In genomic region chr20:3374296-3374695, GRCh38 we compare ENCODE assay signal across 26 cellular contexts. TPM values are rescaled to one million over a fixed set of nuclear protein-coding genes. Genes with fewer than 3 reads are reported as not detected.
DNase-seq lines count a peak whose midpoint lies in the region; ATAC-seq, FAIRE-seq and TF ChIP-seq lines count a peak whose summit lies in the region.
"Had no signal": no experiment of that assay in that cellular context is flagged by ENCODE, and none has a peak within 500 bp of the region (broad histone marks: within the 10 kb centered on the region; RNA-seq: fewer than 3 reads in every experiment).

No MANE protein-coding gene starts in this region.

- H3K27ac ChIP-seq in pancreas (peak overlapping the region in 1 of 4 donors; percentile 8), right atrium auricular region (no peak overlapping the region)
- H3K27ac ChIP-seq: colonic mucosa, prostate gland, RWPE1, skin epidermis, tibial nerve had no signal

- DNase-seq in AG09319 (ENCODE audit: extremely low read depth, low read depth) (peak; percentile 64), adipocyte (ENCODE audit: low read depth) (peak; percentile 81), fibroblast of peridontal ligament (ENCODE audit: extremely low read depth) (peak; percentile 86), pancreas (no peak), Kasumi-1 (lab: John Stamatoyannopoulos, UW) (no peak), NCI-H748 treated with DMSO at 0.1 percent for 48 hours (lab: John Stamatoyannopoulos, UW) (no peak), right atrium auricular region (ENCODE audit: low spot score) (no peak)
- no peak for DNase-seq in stimulated activated CD4-positive, alpha-beta T cell treated with anti-CD3 and anti-CD28 coated beads, Interleukin-2, amount 100 ng/mL, for 48 hours
- DNase-seq: activated CD4-positive, alpha-beta T cell treated with anti-CD3 and anti-CD28 coated beads for 1 hour; activated CD8-positive, alpha-beta T cell treated with anti-CD3 and anti-CD28 coated beads for 36 hours; colonic mucosa; EL; endodermal cell; GOT3; Karpas-422; left colon; NCI-H446; NCI-H82; stimulated activated CD8-positive, alpha-beta memory T cell treated with anti-CD3 and anti-CD28 coated beads, Interleukin-4, amount 100 ng/mL, for 48 hours; stimulated activated naive CD8-positive, alpha-beta T cell treated with anti-CD3 and anti-CD28 coated beads, Interleukin-15, amount 100 ng/mL, for 72 hours; T-cell had no signal

- H3K9ac ChIP-seq in adipocyte (ENCODE audit: low read length), result peak overlapping the region; percentile 13

- peak overlapping the region; percentile 34 for H3K4me3 ChIP-seq in adipocyte (ENCODE audit: low read length)
- no peak overlapping the region for H3K4me3 ChIP-seq in pancreas
- no peak overlapping the region for H3K4me3 ChIP-seq in right atrium auricular region
- H3K4me3 ChIP-seq: colonic mucosa, prostate gland, skin epidermis, tibial nerve had no signal

- H3K27me3 ChIP-seq in adipocyte (replicated peaks; ENCODE audit: control insufficient read depth, insufficient read depth, low read length) (no peaks in the 10 kb centered on the region), pancreas (no peaks in the 10 kb centered on the region), right atrium auricular region (no peaks in the 10 kb centered on the region)
- H3K27me3 ChIP-seq: colonic mucosa, tibial nerve had no signal

- FAIRE-seq in pancreas (lab: Jason Lieb, UNC), result no peak
- FAIRE-seq: GM12892 had no signal

- peak in 3 of 4 donors; percentile 38 to 62 (median 60) for ATAC-seq in pancreas
- ATAC-seq: activated CD8-positive, alpha-beta T cell treated with anti-CD3 and anti-CD28 coated beads for 36 hours; left colon; T-cell had no signal

- peaks cover 17% of the 10 kb centered on the region for H3K4me1 ChIP-seq in adipocyte (ENCODE audit: control insufficient read depth, insufficient read depth, low read length)
- peaks cover 4 to 19% (median 14%) of the 10 kb centered on the region in 3 donors for H3K4me1 ChIP-seq in pancreas
- H3K4me1 ChIP-seq in right atrium auricular region, result peaks cover 0 to 23% of the 10 kb centered on the region in 2 donors
- H3K4me1 ChIP-seq: colonic mucosa, prostate gland had no signal

- H3K36me3 ChIP-seq in adipocyte (ENCODE audit: control insufficient read depth, insufficient read depth, low read length, severe bottlenecking) (peaks cover 58% of the 10 kb centered on the region), pancreas (peaks cover 0 to 9% (median 2%) of the 10 kb centered on the region in 3 donors), right atrium auricular region (peaks cover 51% of the 10 kb centered on the region)
- H3K36me3 ChIP-seq: colonic mucosa, prostate gland had no signal

- no peak for TF ChIP-seq CTCF in AG09319 (IDR thresholded peaks at IDR 0.05; ENCODE audit: low read depth, low read length)
- no peak for TF ChIP-seq CTCF in pancreas (IDR thresholded peaks at IDR 0.05)
- no peak for TF ChIP-seq CTCF in right atrium auricular region (IDR thresholded peaks at IDR 0.05)

- intact Hi-C loops in pancreas (cut with DNase I), result no loop called here

- H3K9me3 ChIP-seq in adipocyte (ENCODE audit: control insufficient read depth, low read length), result no peaks in the 10 kb centered on the region
- no peaks in the 10 kb centered on the region for H3K9me3 ChIP-seq in pancreas
- no peaks in the 10 kb centered on the region for H3K9me3 ChIP-seq in right atrium auricular region
- H3K9me3 ChIP-seq: colonic mucosa, prostate gland, tibial nerve had no signal

RNA-seq across cellular contexts. Expression of gene DNAAF9, which starts 33.2 kb away (rescaled TPM):
- total RNA-seq in pancreas (10 to 100 TPM in 1 of 6 donors, 1 to 10 TPM in 5; 3.9 to 10.2 (median 4.8) TPM), right atrium auricular region (10 to 100 TPM; 13.4 to 19.2 TPM)
- 1 to 10 TPM; 5.1 to 5.9 TPM for polyA plus RNA-seq in pancreas

Comparison
In these comparisons a context has a peak if more than half of its experiments do, and no peak if none do; other contexts are left out.
1. DNase-seq: peak in AG09319 (single experiment), adipocyte (single experiment) and fibroblast of peridontal ligament (single experiment); none in pancreas (0 of 6), Kasumi-1 (0 of 2), NCI-H748 treated with DMSO at 0.1 percent for 48 hours (single experiment), stimulated activated CD4-positive, alpha-beta T cell treated with anti-CD3 and anti-CD28 coated beads, Interleukin-2, amount 100 ng/mL, for 48 hours (0 of 2) and right atrium auricular region (single experiment).